ENCODE assay signal across 14 cellular contexts in the genomic region with DNA sequence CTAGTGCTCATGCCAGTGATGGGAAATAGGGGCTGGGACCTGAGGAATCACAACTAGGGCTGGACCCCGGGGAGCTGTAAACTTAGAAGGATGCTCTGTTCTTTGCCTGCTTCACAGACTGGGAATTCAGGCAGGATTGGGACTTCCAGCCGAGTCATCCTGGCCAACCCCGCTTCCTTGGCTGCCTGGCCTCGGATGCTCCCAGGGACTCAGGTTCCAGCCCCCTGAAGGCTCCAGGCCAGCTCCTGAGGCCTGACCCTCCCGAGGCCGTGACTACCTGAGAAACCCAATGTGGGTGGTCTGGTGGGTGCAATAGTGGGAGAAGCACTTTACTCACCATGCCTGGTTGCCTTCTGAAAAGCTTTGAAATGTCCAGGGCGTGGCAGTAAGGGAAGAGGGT. TPM values are rescaled to one million over a fixed set of nuclear protein-coding genes. Genes with fewer than 3 reads are reported as not detected.
"Had no signal": no experiment of that assay in that cellular context is flagged by ENCODE, and none has a peak within 500 bp of the region (broad histone marks: within the 10 kb centered on the region; RNA-seq: fewer than 3 reads in every experiment).

No MANE protein-coding gene starts in this region.

- H3K27me3 Mint-ChIP-seq: brain; central memory CD8-positive, alpha-beta T cell; T-helper 17 cell had no signal

- H3K4me3 ChIP-seq: adrenal gland, psoas muscle, right lobe of liver, upper lobe of left lung had no signal

- H3K36me3 Mint-ChIP-seq: brain, WTC11 had no signal

- H3K27me3 ChIP-seq: adrenal gland, right lobe of liver, upper lobe of left lung had no signal

- H3K4me1 Mint-ChIP-seq: central memory CD8-positive, alpha-beta T cell; WTC11 had no signal

- H3K9me3 ChIP-seq: psoas muscle, right lobe of liver, upper lobe of left lung had no signal

- H3K4me3 Mint-ChIP-seq: brain; central memory CD8-positive, alpha-beta T cell; dendritic cell treated with granulocyte-macrophage colony-stimulating factor and Interleukin-4, amounts not matched to agents 40 ng/mL and 50 ng/mL, for 4 days; nephron; T-helper 17 cell; WTC11 had no signal

- H3K27ac Mint-ChIP-seq: brain; dendritic cell treated with granulocyte-macrophage colony-stimulating factor and Interleukin-4, amounts not matched to agents 40 ng/mL and 50 ng/mL, for 4 days; nephron; T-helper 17 cell; WTC11 had no signal

- H3K36me3 ChIP-seq: adrenal gland, right lobe of liver, upper lobe of left lung had no signal

- H3K27ac ChIP-seq: adrenal gland, psoas muscle, right lobe of liver had no signal

- H3K9me3 Mint-ChIP-seq: brain; central memory CD8-positive, alpha-beta T cell; dendritic cell treated with granulocyte-macrophage colony-stimulating factor and Interleukin-4, amounts not matched to agents 40 ng/mL and 50 ng/mL, for 4 days; nephron; WTC11 had no signal

- H3K4me1 ChIP-seq: right lobe of liver had no signal

- DNase-seq: activated naive CD4-positive, alpha-beta T cell treated with anti-CD3 and anti-CD28 coated beads, Interleukin-2, amount 50 U/mL, for 16 hours; activated T-cell treated with anti-CD3 and anti-CD28 coated beads, Interleukin-2, amount 50 U/mL, for 1 hour; adrenal gland; psoas muscle; right lobe of liver; stimulated activated CD4-positive, alpha-beta T cell treated with anti-CD3 and anti-CD28 coated beads, Interleukin-4, amount 100 ng/mL, for 4 hours; T-helper 17 cell; upper lobe of left lung had no signal

- ATAC-seq: psoas muscle, right lobe of liver, T-helper 17 cell, WTC11 had no signal

RNA-seq across cellular contexts. Expression of gene IRAG1, which starts 44.7 kb away (rescaled TPM):
- total RNA-seq: epithelial cell of proximal tubule had no signal
